ENCODE assay signal across 25 cellular contexts in the genomic region with DNA sequence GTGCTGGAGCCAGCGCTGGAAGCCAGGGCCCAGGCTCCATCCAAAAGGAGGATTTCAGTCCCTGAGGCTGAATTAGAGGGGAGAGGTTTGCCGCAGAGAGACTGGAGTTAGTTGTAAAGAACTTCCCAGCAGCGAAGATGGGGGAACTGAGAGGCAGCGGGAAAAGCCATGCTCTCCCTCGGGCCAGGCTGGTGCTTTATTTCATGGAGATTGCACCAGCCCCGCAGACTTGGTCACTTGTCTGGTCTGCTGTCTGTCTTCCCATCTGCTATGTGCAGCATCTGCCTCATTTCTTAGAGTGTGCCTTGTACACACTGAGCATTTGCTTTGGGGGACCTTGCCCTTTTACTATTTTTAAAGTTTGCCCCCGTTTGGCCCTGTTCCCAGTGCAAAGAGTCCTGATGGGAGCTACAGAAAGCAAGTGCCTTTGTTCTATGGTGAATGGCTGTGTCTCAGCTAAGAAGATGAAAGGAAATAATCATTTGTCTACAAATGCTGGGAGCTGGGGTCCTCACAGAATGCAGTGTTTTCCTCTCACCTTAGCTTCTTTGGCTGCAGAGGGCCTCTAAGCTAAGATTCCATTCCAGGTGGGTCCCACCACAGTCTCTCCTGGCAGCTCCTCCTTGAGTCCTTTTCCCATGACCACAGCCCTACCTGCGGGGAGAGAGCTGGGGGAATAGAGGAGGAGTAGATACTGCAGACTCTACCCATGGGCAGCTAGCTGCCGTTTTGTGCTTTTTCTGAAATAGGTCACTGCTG. TPM values are rescaled to one million over a fixed set of nuclear protein-coding genes. Genes with fewer than 3 reads are reported as not detected.
DNase-seq lines count a peak whose midpoint lies in the region; ATAC-seq, FAIRE-seq and TF ChIP-seq lines count a peak whose summit lies in the region.
"Had no signal": no experiment of that assay in that cellular context is flagged by ENCODE, and none has a peak within 500 bp of the region (broad histone marks: within the 10 kb centered on the region; RNA-seq: fewer than 3 reads in every experiment).

No MANE protein-coding gene starts in this region.

- no peak overlapping the region for H2BK120ac ChIP-seq in IMR-90 (ENCODE audit: low read depth, low read length)

- 0 out of 2 replicates have a peak, but pooled peaks cover 5% of the 10 kb centered on the region for H3K4me1 ChIP-seq in GM23338 (ENCODE audit: insufficient read depth)
- peaks cover 8% of the 10 kb centered on the region for H3K4me1 ChIP-seq in IMR-90 (ENCODE audit: control insufficient read depth, insufficient read depth, low read length)
- peaks cover 2% of the 10 kb centered on the region for H3K4me1 ChIP-seq in neural progenitor cell

- H3K4me2 ChIP-seq in GM23338 (no peak overlapping the region), IMR-90 (ENCODE audit: low read depth, low read length) (no peak overlapping the region), neural progenitor cell (peak overlapping the region; percentile 11)
- H3K4me2 ChIP-seq: BLaER1 had no signal

- H3K27me3 ChIP-seq in GM23338 (ENCODE audit: insufficient read depth) (no peaks in the 10 kb centered on the region; the same call in 1 of the 2 replicates), IMR-90 (ENCODE audit: control insufficient read depth, insufficient read depth, low read length) (peaks cover 2% of the 10 kb centered on the region; the same call in 1 of the 2 replicates), neural progenitor cell (no peaks in the 10 kb centered on the region)
- H3K27me3 ChIP-seq: BLaER1 had no signal

- H3K9ac ChIP-seq in IMR-90 (ENCODE audit: low read depth, low read length) (no peak overlapping the region), neural progenitor cell (no peak overlapping the region)
- H3K9ac ChIP-seq: BLaER1, GM23248 had no signal

- no peak overlapping the region for H3K14ac ChIP-seq in IMR-90 (replicated peaks; ENCODE audit: low read depth, low read length)

- no peak overlapping the region for H3K23ac ChIP-seq in IMR-90 (ENCODE audit: low read depth, low read length)

- H3K27ac ChIP-seq in GM23338 (ENCODE audit: low read depth) (no peak overlapping the region), IMR-90 (ENCODE audit: insufficient read depth, low read length) (no peak overlapping the region), neural progenitor cell (no peak overlapping the region)
- H3K27ac ChIP-seq: BLaER1, GM23248 had no signal

- H2AFZ ChIP-seq in GM23338 (peak overlapping the region; percentile 32; the same call in 1 of the 2 replicates), IMR-90 (replicated peaks; ENCODE audit: low read length, poor library complexity) (peak overlapping the region; percentile 51), neural progenitor cell (replicated peaks) (peak overlapping the region; percentile 93)
- H2AFZ ChIP-seq: GM23248 had no signal

- TF ChIP-seq CTCF in GM23338 (conservative IDR thresholded peaks at IDR 0.05; ENCODE audit: low read depth in 2 of 2) = no peak
- TF ChIP-seq CTCF in IMR-90 (conservative IDR thresholded peaks at IDR 0.05; ENCODE audit: low read depth, low read length) = no peak
- TF ChIP-seq CTCF in brain (conservative IDR thresholded peaks at IDR 0.05) = no peak
- TF ChIP-seq CTCF in neural progenitor cell (IDR thresholded peaks at IDR 0.05) = no peak

- H3K56ac ChIP-seq in IMR-90 (ENCODE audit: extremely low read depth, insufficient read depth, low read length) = no peak overlapping the region

- peak overlapping the region; percentile 55 for H2AK9ac ChIP-seq in IMR-90 (replicated peaks; ENCODE audit: low read depth, low read length, poor library complexity)

- DNase-seq in GM23338 (ENCODE audit: low spot score) (no peak), IMR-90 (no peak), neural progenitor cell (ENCODE audit: low spot score) (no peak), urothelium cell line (ENCODE audit: low spot score) (no peak)
- DNase-seq in activated CD8-positive, alpha-beta memory T cell treated with anti-CD3 and anti-CD28 coated beads, Interleukin-2, amount 50 U/mL, for 4 hours = no peak
- DNase-seq: ACHN; CD4-positive, alpha-beta T cell; DMS 273 treated with DMSO at 0.1 percent for 48 hours; DMS79 treated with DMSO at 0.1 percent for 48 hours; GM23248; Karpas-422; NCI-H187; NCI-H2107; NCI-H2227 treated with DMSO at 0.1 percent for 48 hours; NCI-H510A treated with DMSO at 0.1 percent for 48 hours; NCI-H82; OCI-M1; Right ventricle myocardium superior had no signal

- H3K9me3 Mint-ChIP-seq in GM23338 (no peaks in the 10 kb centered on the region), brain (no peaks in the 10 kb centered on the region), neural progenitor cell (no peaks in the 10 kb centered on the region)
- H3K9me3 Mint-ChIP-seq: CD4-positive, alpha-beta T cell; IgD-negative memory B cell had no signal

- H4K8ac ChIP-seq in IMR-90 (ENCODE audit: low read depth in 2 of 2, low read length in 2 of 2) = no peak overlapping the region

- no peak overlapping the region for H3K4ac ChIP-seq in IMR-90 (ENCODE audit: low read depth, low read length)

- no peak overlapping the region for H4K91ac ChIP-seq in IMR-90 (ENCODE audit: insufficient read depth, low read depth, low read length)

- dilution Hi-C loops in IMR-90 (cut with HindIII; ENCODE audit: low sequenced_read_pairs, unreplicated experiment) = no loop called here

- POLR2A ChIA-PET in IMR-90 (lab: Charles Lee; ENCODE audit: unreplicated experiment) = no interaction called here

- FAIRE-seq in urothelium cell line (lab: Jason Lieb, UNC) = no peak
- FAIRE-seq: HTR-8/SVneo had no signal

- TF ChIP-seq POLR2A in IMR-90 (IDR thresholded peaks at IDR 0.05; ENCODE audit: low read depth, low read length) = no peak

- no peak overlapping the region for H2AK5ac ChIP-seq in IMR-90 (ENCODE audit: low read depth, low read length)

- H3K4me1 Mint-ChIP-seq in GM23338 = peaks cover 5% of the 10 kb centered on the region; the same call in 2 of the 3 replicates
- H3K4me1 Mint-ChIP-seq in brain = peaks cover 18% of the 10 kb centered on the region
- H3K4me1 Mint-ChIP-seq in neural progenitor cell = peaks cover 5% of the 10 kb centered on the region

- no peak overlapping the region for H3K18ac ChIP-seq in IMR-90 (ENCODE audit: low read depth, low read length)

- CTCF ChIA-PET in IMR-90 (lab: Yijun Ruan, JAX) = no interaction called here

- no peak for ATAC-seq in GM23338
- no peak for ATAC-seq in IMR-90 (ENCODE audit: low read depth)
- ATAC-seq in GM19463 (IDR thresholded peaks at IDR 0.05; ENCODE audit: unreplicated experiment) = no peak
- ATAC-seq: HCT116 had no signal

- H2BK15ac ChIP-seq in IMR-90 (ENCODE audit: low read depth, low read length) = no peak overlapping the region

- H3K36me3 Mint-ChIP-seq in GM23338 (ENCODE audit: low read depth) = no peaks in the 10 kb centered on the region
- H3K36me3 Mint-ChIP-seq in brain = no peaks in the 10 kb centered on the region
- H3K36me3 Mint-ChIP-seq in neural progenitor cell = no peaks in the 10 kb centered on the region
- H3K36me3 Mint-ChIP-seq: IgD-negative memory B cell had no signal

- TF ChIP-seq RAD21 in IMR-90 (IDR thresholded peaks at IDR 0.05; ENCODE audit: low read length) = no peak

- H3K79me1 ChIP-seq in IMR-90 (ENCODE audit: low read depth in 1 of 2, low read length in 2 of 2) = no peaks in the 10 kb centered on the region

- H3K36me3 ChIP-seq in GM23338 (ENCODE audit: insufficient read depth) (no peaks in the 10 kb centered on the region), IMR-90 (ENCODE audit: control insufficient read depth, insufficient read depth, low read length) (no peaks in the 10 kb centered on the region), neural progenitor cell (no peaks in the 10 kb centered on the region)
- H3K36me3 ChIP-seq: BLaER1 had no signal

- no peaks in the 10 kb centered on the region for H3F3A ChIP-seq in GM23338 (replicated peaks; ENCODE audit: low read depth)
- peaks cover 5% of the 10 kb centered on the region for H3F3A ChIP-seq in neural progenitor cell (ENCODE audit: low read depth)

- H3K27ac Mint-ChIP-seq in GM23338 (no peak overlapping the region), brain (peak overlapping the region in 4 of 5 experiments; percentile 8 to 67 (median 30)), neural progenitor cell (no peak overlapping the region)
- H3K27ac Mint-ChIP-seq: CD4-positive, alpha-beta T cell; IgD-negative memory B cell had no signal

- in situ Hi-C loops in IMR-90 (cut with MboI; ENCODE audit: low sequenced_read_pairs) = loop anchor here (10.0 kb wide), 1 partner anchor 320 kb away; no protein-coding TSS in a partner anchor

- no peaks in the 10 kb centered on the region for H3K79me2 ChIP-seq in GM23338 (replicated peaks; ENCODE audit: insufficient read depth)
- H3K79me2 ChIP-seq in neural progenitor cell (ENCODE audit: low read depth) = no peaks in the 10 kb centered on the region

- H4K20me1 ChIP-seq in GM23338 (replicated peaks; ENCODE audit: insufficient read depth) = no peaks in the 10 kb centered on the region
- H4K20me1 ChIP-seq in IMR-90 (ENCODE audit: insufficient read depth, low read length) = no peaks in the 10 kb centered on the region
- no peaks in the 10 kb centered on the region for H4K20me1 ChIP-seq in neural progenitor cell (ENCODE audit: low read depth)
- H4K20me1 ChIP-seq: BLaER1 had no signal

- 82% methylated on average over 6 of the region's 9 CpGs; no CpG with 5 or more reads in 1 of the 2 experiments for WGBS in IMR-90 (ENCODE audit: extremely low coverage in 2 of 2, insufficient read length in 1 of 2), 2 experiments

- H3K4me3 ChIP-seq in GM23338 = no peak overlapping the region
- no peak overlapping the region for H3K4me3 ChIP-seq in IMR-90 (ENCODE audit: insufficient read depth, low read depth, low read length)
- no peak overlapping the region for H3K4me3 ChIP-seq in neural progenitor cell
- H3K4me3 ChIP-seq: BLaER1, GM23248 had no signal

- H3K9me2 ChIP-seq in GM23338 (ENCODE audit: insufficient read depth) = no peaks in the 10 kb centered on the region

- no peak overlapping the region for H4K5ac ChIP-seq in IMR-90 (ENCODE audit: low read depth, low read length)

- H3K4me3 Mint-ChIP-seq in GM23338 (no peak overlapping the region; the same call in 2 of the 3 replicates), brain (no peak overlapping the region), neural progenitor cell (no peak overlapping the region)
- H3K4me3 Mint-ChIP-seq: CD4-positive, alpha-beta T cell; IgD-negative memory B cell had no signal

- H3K9me3 ChIP-seq in IMR-90 (ENCODE audit: control insufficient read depth, insufficient read depth, low read length) (peaks cover 6% of the 10 kb centered on the region; the same call in 1 of the 2 replicates), neural progenitor cell (ENCODE audit: low read depth) (no peaks in the 10 kb centered on the region)
- H3K9me3 ChIP-seq: BLaER1, Caco-2 had no signal

- intact Hi-C loops in IMR-90 (cut with micrococcal nuclease) = no loop called here

- H3K27me3 Mint-ChIP-seq in GM23338 (ENCODE audit: insufficient read depth, low read depth, poor library complexity) = no peaks in the 10 kb centered on the region
- H3K27me3 Mint-ChIP-seq in brain = no peaks in the 10 kb centered on the region
- H3K27me3 Mint-ChIP-seq in neural progenitor cell (ENCODE audit: insufficient read depth, low read depth) = peaks cover 2% of the 10 kb centered on the region
- H3K27me3 Mint-ChIP-seq: CD4-positive, alpha-beta T cell; IgD-negative memory B cell had no signal

- peaks cover 4% of the 10 kb centered on the region; the same call in 1 of the 2 replicates for H3K9me1 ChIP-seq in IMR-90 (ENCODE audit: insufficient read depth, low read length)

- H2BK20ac ChIP-seq in IMR-90 (ENCODE audit: low read depth, low read length) = no peak overlapping the region

- BruUV-seq in IMR-90 (replicated peaks; lab: Mats Ljungman, UMichigan) = no TSS peak

- H2BK5ac ChIP-seq in IMR-90 (ENCODE audit: low read depth, low read length, poor library complexity, severe bottlenecking) = no peak overlapping the region

RNA-seq across cellular contexts. Expression of a gene that starts 25.0 kb away (rescaled TPM):
- total RNA-seq in GM23338 (2014; rRNA removed; shearing (Covaris generic)) = 298 and 319 TPM in 2 replicates
- polyA plus RNA-seq in GM23338 (2016; fragmentation: Nextera tagmentation; extraction: Ambion mirVana) = 46.4 and 59.2 TPM in 2 replicates
- total RNA-seq in IMR-90 (2012; rRNA removed) = 203 and 357 TPM in 2 replicates
- polyA plus RNA-seq in IMR-90 (2012; rRNA removed) = 67.7 and 85.5 TPM in 2 replicates
- 38.0 and 70.7 TPM in 2 replicates for polyA plus RNA-seq in IMR-90 (2012; cell fraction: cytosol; rRNA removed)
- polyA plus RNA-seq in IMR-90 (2012; cell fraction: nucleus; rRNA removed; ENCODE audit: low replicate concordance) = 74.1 and 206 TPM in 2 replicates
- 97.7 TPM for polyA plus RNA-seq in brain (ENCODE audit: insufficient read depth, low read depth, low replicate concordance)
- 222 and 241 TPM in 2 replicates for total RNA-seq in neural progenitor cell (ENCODE audit: low replicate concordance)

RNA-seq across cellular contexts. Expression of a gene that starts 29.9 kb away (rescaled TPM):
- 22.9 and 27.8 TPM in 2 replicates for total RNA-seq in GM23338 (2014; rRNA removed; shearing (Covaris generic))
- polyA plus RNA-seq in GM23338 (2016; fragmentation: Nextera tagmentation; extraction: Ambion mirVana) (13.6 and 13.9 TPM in 2 replicates), IMR-90 (2012; rRNA removed) (16.4 and 16.7 TPM in 2 replicates), brain (ENCODE audit: insufficient read depth, low read depth, low replicate concordance) (9.7 TPM)
- total RNA-seq in IMR-90 (2012; rRNA removed) (13.6 and 14.7 TPM in 2 replicates), neural progenitor cell (ENCODE audit: low replicate concordance) (9.8 and 13.8 TPM in 2 replicates)
- 4.4 and 10.5 TPM in 2 replicates for polyA plus RNA-seq in IMR-90 (2012; cell fraction: cytosol; rRNA removed)
- polyA plus RNA-seq in IMR-90 (2012; cell fraction: nucleus; rRNA removed; ENCODE audit: low replicate concordance) = 35.0 and 49.3 TPM in 2 replicates

Comparison
In these comparisons a context has a peak if more than half of its experiments do, and no peak if none do; other contexts are left out.
1. H2AFZ ChIP-seq: peak in every context shown above with its lines; median percentile 93 in neural progenitor cell; 51 in IMR-90; 32 in GM23338.
2. H3K27ac Mint-ChIP-seq: peak in brain (4 of 5); none in GM23338 (single experiment) and neural progenitor cell (single experiment).